ENCODE assay signal across 22 cellular contexts in genomic region chr20:11542645-11543044, GRCh38.
"Had no signal": no experiment of that assay in that cellular context is flagged by ENCODE, and none has a peak within 500 bp of the region (broad histone marks: within the 10 kb centered on the region; RNA-seq: fewer than 3 reads in every experiment).

No MANE protein-coding gene starts in this region.

- H3K27me3 ChIP-seq: cardiac muscle cell, foreskin keratinocyte, tibial artery had no signal

- DNase-seq: activated CD4-positive, alpha-beta T cell treated with anti-CD3 and anti-CD28 coated beads, Interleukin-2, amount 10 ng/mL, durations not matched to agents 7 days and 5 days; activated CD8-positive, alpha-beta memory T cell treated with anti-CD3 and anti-CD28 coated beads, Interleukin-2, amount 10 ng/mL, durations not matched to agents 7 days and 5 days; activated CD8-positive, alpha-beta T cell treated with anti-CD3 and anti-CD28 coated beads for 36 hours; activated effector memory CD4-positive, alpha-beta T cell treated with anti-CD3 and anti-CD28 coated beads, Interleukin-2, amount 50 U/mL, for 16 hours; activated naive CD4-positive, alpha-beta T cell treated with anti-CD3 and anti-CD28 coated beads, Interleukin-2, amount 10 ng/mL, durations not matched to agents 7 days and 5 days; activated T-cell treated with anti-CD3 and anti-CD28 coated beads for 4 hours; amygdala; effector CD8-positive, alpha-beta T cell; left cardiac atrium; mucosa of descending colon; nephron progenitor cell; nucleus accumbens; stimulated activated CD4-positive, alpha-beta T cell treated with anti-CD3 and anti-CD28 coated beads, Interleukin-2, amount 100 ng/mL, for 24 hours; stimulated activated naive CD8-positive, alpha-beta T cell treated with anti-CD3 and anti-CD28 coated beads, Interleukin-15, amount 100 ng/mL, for 72 hours; T-helper 2 cell; tibial artery had no signal

- ATAC-seq: activated CD4-positive, CD25-positive, alpha-beta regulatory T cell treated with anti-CD3 and anti-CD28 coated beads, Interleukin-2, amount 50 U/mL, for 24 hours; activated CD8-positive, alpha-beta memory T cell treated with anti-CD3 and anti-CD28 coated beads, Interleukin-2, amount 10 ng/mL, durations not matched to agents 7 days and 5 days; activated CD8-positive, alpha-beta T cell treated with anti-CD3 and anti-CD28 coated beads for 36 hours; foreskin keratinocyte; left cardiac atrium; mucosa of descending colon; stimulated activated effector memory CD8-positive, alpha-beta T cell treated with anti-CD3 and anti-CD28 coated beads, Interleukin-12 subunit alpha, Interleukin-12 subunit beta, amount 100 ng/mL, for 72 hours; stimulated activated naive CD8-positive, alpha-beta T cell treated with anti-CD3 and anti-CD28 coated beads, Interleukin-15, amount 100 ng/mL, for 72 hours had no signal

- H3K4me3 ChIP-seq: cardiac muscle cell, mucosa of descending colon, skin epidermis, tibial artery had no signal

- H3K27ac ChIP-seq: parathyroid adenoma, tibial artery had no signal

- H3K9me3 ChIP-seq: mucosa of descending colon, tibial artery had no signal

- H3K36me3 ChIP-seq: cardiac muscle cell, tibial artery had no signal

- H3K4me1 ChIP-seq: parathyroid adenoma had no signal
